Comparison of ENCODE assay signal across 8 cellular contexts in genomic region chr3:56468184-56469106, GRCh38. TPM values are rescaled to one million over a fixed set of nuclear protein-coding genes. Genes with fewer than 3 reads are reported as not detected.
A peak's percentile ranks its signal among the peaks of the same experiment; 100 is the strongest.
DNase-seq lines count a peak whose midpoint lies in the region; ATAC-seq and TF ChIP-seq lines count a peak whose summit lies in the region.

TSS of gene ERC2 (minus strand) at chr3:56468467.

- POLR2A ChIA-PET in Panc1 (lab: Charles Lee): no interaction called here

- intact Hi-C loops in Panc1 (cut with micrococcal nuclease; ENCODE audit: unreplicated experiment) (no loop called here), testis (cut with DNase I; ENCODE audit: low total_unique reads) (no loop called here), CD14-positive monocyte (cut with micrococcal nuclease) (no loop called here)

- peaks cover 0 to 3% of the 10 kb centered on the region in 2 donors for H3K4me1 Mint-ChIP-seq in effector memory CD8-positive, alpha-beta T cell (ENCODE audit: low read depth in 2 of 2)
- H3K4me1 Mint-ChIP-seq in CD14-positive monocyte: peaks cover 3% of the 10 kb centered on the region

- in situ Hi-C loops in Panc1 (cut with HindIII; ENCODE audit: low pct_unique_long_range_greater_than_20kb, low sequenced_read_pairs): no loop called here

- H3K36me3 Mint-ChIP-seq in effector memory CD8-positive, alpha-beta T cell (ENCODE audit: insufficient read depth): no peaks in the 10 kb centered on the region
- H3K36me3 Mint-ChIP-seq in CD14-positive monocyte: peaks cover 0 to 2% of the 10 kb centered on the region in 2 donors

- CTCF ChIA-PET in Panc1 (lab: Charles Lee): no interaction called here

- H3K27me3 ChIP-seq in Panc1 (ENCODE audit: control insufficient read depth, insufficient read depth, low read length) (peaks cover 16% of the 10 kb centered on the region), lung (ENCODE audit: control insufficient read depth, insufficient read depth) (no peaks in the 10 kb centered on the region), testis (no peaks in the 10 kb centered on the region)

- no peak for TF ChIP-seq POLR2A in testis (IDR thresholded peaks at IDR 0.05)

- H3K4me3 ChIP-seq in Panc1 (ENCODE audit: low read depth in 2 of 2, low read length in 2 of 2): peak within 1 kb of the TSS; percentile 43 to 47
- H3K4me3 ChIP-seq in lung: peak within 1 kb of the TSS; percentile 40
- H3K4me3 ChIP-seq in testis: peak within 1 kb of the TSS; percentile 43 to 66

- 5 to 8% methylated on average over 42 to 82 of the region's 82 CpGs for WGBS in lung, 2 donors
- WGBS in testis, 2 donors: 4 to 7% methylated on average over 17 to 64 of the region's 82 CpGs

- H3K4me1 ChIP-seq in Panc1 (ENCODE audit: control insufficient read depth, insufficient read depth, low read length) (no peaks in the 10 kb centered on the region), lung (ENCODE audit: control insufficient read depth in 2 of 2, insufficient read depth in 2 of 2, low read length in 2 of 2) (peaks cover 0 to 3% of the 10 kb centered on the region in 2 donors), testis (peaks cover 6% of the 10 kb centered on the region)

- H3K27ac ChIP-seq in Panc1 (ENCODE audit: low read length) (no peak within 1 kb of the TSS), lung (ENCODE audit: low read depth in 1 of 2, low read length in 1 of 2) (no peak within 1 kb of the TSS), testis (no peak within 1 kb of the TSS)

- no peaks in the 10 kb centered on the region for H3K36me3 ChIP-seq in Panc1 (ENCODE audit: control insufficient read depth, insufficient read depth, low read length)
- no peaks in the 10 kb centered on the region for H3K36me3 ChIP-seq in lung (ENCODE audit: control insufficient read depth in 2 of 2, insufficient read depth in 2 of 2, low read length in 2 of 2)
- H3K36me3 ChIP-seq in testis (ENCODE audit: low read depth, missing control alignments): no peaks in the 10 kb centered on the region

- H3K27ac Mint-ChIP-seq in effector memory CD8-positive, alpha-beta T cell: no peak within 1 kb of the TSS
- no peak within 1 kb of the TSS for H3K27ac Mint-ChIP-seq in CD14-positive monocyte

- no peaks in the 10 kb centered on the region for H3K9me3 Mint-ChIP-seq in effector memory CD8-positive, alpha-beta T cell
- H3K9me3 Mint-ChIP-seq in CD14-positive monocyte: peaks cover 0 to 16% (median 4%) of the 10 kb centered on the region in 7 donors

- H3K4me3 Mint-ChIP-seq in effector memory CD8-positive, alpha-beta T cell: peak within 1 kb of the TSS; percentile 18 to 37
- H3K4me3 Mint-ChIP-seq in CD14-positive monocyte: peak within 1 kb of the TSS in 1 of 2 donors; percentile 73

- no peaks in the 10 kb centered on the region for H3K9me3 ChIP-seq in Panc1 (ENCODE audit: control insufficient read depth, insufficient read depth, low read depth, low read length)
- H3K9me3 ChIP-seq in lung (ENCODE audit: control insufficient read depth in 2 of 2, insufficient read depth in 1 of 2, low read length in 1 of 2): no peaks in the 10 kb centered on the region
- no peaks in the 10 kb centered on the region for H3K9me3 ChIP-seq in testis

- peak; percentile 55 for TF ChIP-seq CTCF in Panc1 (IDR thresholded peaks at IDR 0.05)
- no peak for TF ChIP-seq CTCF in lung (IDR thresholded peaks at IDR 0.05; ENCODE audit: control extremely low read depth, extremely low read depth)
- TF ChIP-seq CTCF in testis (IDR thresholded peaks at IDR 0.05): no peak
- TF ChIP-seq CTCF in CD14-positive monocyte (IDR thresholded peaks at IDR 0.05): no peak

- H3K27me3 Mint-ChIP-seq in effector memory CD8-positive, alpha-beta T cell: peaks cover 68 to 84% of the 10 kb centered on the region in 2 donors
- H3K27me3 Mint-ChIP-seq in CD14-positive monocyte (ENCODE audit: low read depth in 3 of 3): peaks cover 50 to 67% (median 57%) of the 10 kb centered on the region in 3 donors

- peak; percentile 95 for ATAC-seq in Panc1
- no peak for ATAC-seq in effector memory CD8-positive, alpha-beta T cell (replicated peaks)
- peak; percentile 88 for ATAC-seq in lung (ENCODE audit: insufficient read depth, low FRiP score)
- ATAC-seq in HG03571 (IDR thresholded peaks at IDR 0.05; ENCODE audit: unreplicated experiment): no peak

- peak; percentile 56 for DNase-seq in activated CD8-positive, alpha-beta memory T cell treated with anti-CD3 and anti-CD28 coated beads, Interleukin-2, amount 50 U/mL, for 48 hours
- no peak for DNase-seq in activated CD8-positive, alpha-beta memory T cell treated with anti-CD3 and anti-CD28 coated beads, Interleukin-2, amount 50 U/mL, for 4 hours
- DNase-seq in Panc1 (ENCODE audit: low read depth, low spot score): no peak
- DNase-seq in effector memory CD8-positive, alpha-beta T cell: no peak
- DNase-seq in lung (ENCODE audit: low spot score): peak; percentile 43
- DNase-seq in testis: peak; percentile 55
- no peak for DNase-seq in CD14-positive monocyte (ENCODE audit: low spot score)

- no TSS peak for BruUV-seq in Panc1 (replicated peaks; lab: Mats Ljungman, UMichigan)

RNA-seq across cellular contexts. Expression of gene ERC2, which starts in this region (rescaled TPM):
- 0.33 TPM for total RNA-seq in Panc1 (2021; ENCODE audit: unreplicated experiment)
- polyA plus RNA-seq in Panc1 (2012; ENCODE audit: insufficient read length): not detected
- total RNA-seq in lung: 1 to 10 TPM; 1.2 to 3.5 TPM
- under 1 TPM; 0.20 to 0.74 TPM for polyA plus RNA-seq in lung
- total RNA-seq in testis: 1 to 10 TPM; 1.9 to 5.9 TPM
- polyA plus RNA-seq in testis (ENCODE audit: insufficient read depth, low read depth, low replicate concordance): 6.1 TPM
- not detected for polyA plus RNA-seq in CD14-positive monocyte

Comparison
In these comparisons a context has a peak if more than half of its experiments do, and no peak if none do; other contexts are left out.
1. DNase-seq: peak in activated CD8-positive, alpha-beta memory T cell treated with anti-CD3 and anti-CD28 coated beads, Interleukin-2, amount 50 U/mL, for 48 hours (single experiment), lung (single experiment) and testis (single experiment); none in activated CD8-positive, alpha-beta memory T cell treated with anti-CD3 and anti-CD28 coated beads, Interleukin-2, amount 50 U/mL, for 4 hours (single experiment), Panc1 (single experiment), effector memory CD8-positive, alpha-beta T cell (0 of 3) and CD14-positive monocyte (single experiment).
2. Peak in ATAC-seq and H3K4me3 ChIP-seq in Panc1; RNA of the gene not detected or under 1 TPM.
3. Peak in every context shown above with its lines, with median percentiles within 50 percentile points of each other: H3K4me3 ChIP-seq.